12 cellular contexts compared by ENCODE assay signal in genomic region chr1:67793562-67793961, GRCh38. TPM values are rescaled to one million over a fixed set of nuclear protein-coding genes. Genes with fewer than 3 reads are reported as not detected.
A peak's percentile ranks its signal among the peaks of the same experiment; 100 is the strongest.
DNase-seq lines count a peak whose midpoint lies in the region; ATAC-seq and TF ChIP-seq lines count a peak whose summit lies in the region.
"Had no signal": no experiment of that assay in that cellular context is flagged by ENCODE, and none has a peak within 500 bp of the region (broad histone marks: within the 10 kb centered on the region; RNA-seq: fewer than 3 reads in every experiment).

No MANE protein-coding gene starts in this region.

- no peaks in the 10 kb centered on the region for H3K79me2 ChIP-seq in neural progenitor cell (ENCODE audit: low read depth)

- H3K4me3 Mint-ChIP-seq in neural progenitor cell, result no peak overlapping the region
- no peak overlapping the region for H3K4me3 Mint-ChIP-seq in naive thymus-derived CD4-positive, alpha-beta T cell
- H3K4me3 Mint-ChIP-seq: naive B cell had no signal

- peaks cover 15% of the 10 kb centered on the region for H3K36me3 Mint-ChIP-seq in neural progenitor cell
- H3K36me3 Mint-ChIP-seq in naive thymus-derived CD4-positive, alpha-beta T cell, result no peaks in the 10 kb centered on the region
- H3K36me3 Mint-ChIP-seq: naive B cell had no signal

- no peak overlapping the region for H3K4me2 ChIP-seq in neural progenitor cell

- H3K9me3 ChIP-seq in RWPE2 (ENCODE audit: severe bottlenecking) (no peaks in the 10 kb centered on the region), esophagus muscularis mucosa (no peaks in the 10 kb centered on the region), neural progenitor cell (ENCODE audit: low read depth) (no peaks in the 10 kb centered on the region)
- H3K9me3 ChIP-seq in naive thymus-derived CD4-positive, alpha-beta T cell (ENCODE audit: control insufficient read depth in 2 of 3, low read length in 3 of 3), result no peaks in the 10 kb centered on the region

- TF ChIP-seq CTCF in RWPE2 (IDR thresholded peaks at IDR 0.05; ENCODE audit: poor library complexity, severe bottlenecking), result no peak
- no peak for TF ChIP-seq CTCF in esophagus muscularis mucosa (IDR thresholded peaks at IDR 0.05)
- no peak for TF ChIP-seq CTCF in neural progenitor cell (IDR thresholded peaks at IDR 0.05)

- peaks cover 57% of the 10 kb centered on the region for H3K4me1 Mint-ChIP-seq in neural progenitor cell
- H3K4me1 Mint-ChIP-seq in naive thymus-derived CD4-positive, alpha-beta T cell, result no peaks in the 10 kb centered on the region
- H3K4me1 Mint-ChIP-seq: naive B cell had no signal

- no peak for TF ChIP-seq EP300 in esophagus muscularis mucosa (IDR thresholded peaks at IDR 0.05)

- CTCF ChIA-PET in naive thymus-derived CD4-positive, alpha-beta T cell (lab: Charles Lee), result no interaction called here

- no peaks in the 10 kb centered on the region for H3K27me3 Mint-ChIP-seq in neural progenitor cell (ENCODE audit: insufficient read depth, low read depth)
- peaks cover 11 to 24% (median 16%) of the 10 kb centered on the region in 5 donors for H3K27me3 Mint-ChIP-seq in naive thymus-derived CD4-positive, alpha-beta T cell

- H3K9me3 Mint-ChIP-seq in neural progenitor cell, result peaks cover 18% of the 10 kb centered on the region
- peaks cover 0 to 4% (median 0%) of the 10 kb centered on the region in 11 donors for H3K9me3 Mint-ChIP-seq in naive thymus-derived CD4-positive, alpha-beta T cell

- intact Hi-C loops in esophagus muscularis mucosa (cut with DNase I), result no loop called here
- intact Hi-C loops in naive thymus-derived CD4-positive, alpha-beta T cell (cut with micrococcal nuclease), result no loop called here

- no peak overlapping the region for H3K9ac ChIP-seq in neural progenitor cell

- WGBS in esophagus muscularis mucosa, result 27% methylated on average over 3 of the region's 3 CpGs

- no peak for TF ChIP-seq POLR2A in esophagus muscularis mucosa (IDR thresholded peaks at IDR 0.05; ENCODE audit: low read depth)

- no peak overlapping the region for H2AFZ ChIP-seq in neural progenitor cell (replicated peaks)

- H3K4me1 ChIP-seq in RWPE2 (ENCODE audit: insufficient read depth, poor library complexity, severe bottlenecking) (peaks cover 39% of the 10 kb centered on the region), esophagus muscularis mucosa (peaks cover 34 to 79% (median 75%) of the 10 kb centered on the region in 4 donors), neural progenitor cell (peaks cover 3% of the 10 kb centered on the region)
- no peaks in the 10 kb centered on the region for H3K4me1 ChIP-seq in naive thymus-derived CD4-positive, alpha-beta T cell (ENCODE audit: control insufficient read depth in 2 of 2, insufficient read depth in 2 of 2, low read length in 2 of 2)

- H3K27ac ChIP-seq in RWPE2 (ENCODE audit: poor library complexity, severe bottlenecking), result peak overlapping the region; percentile 94
- H3K27ac ChIP-seq in esophagus muscularis mucosa (replicated peaks in 1 of 4), result peak overlapping the region; percentile 55 to 74 (median 72)
- no peak overlapping the region for H3K27ac ChIP-seq in neural progenitor cell
- H3K27ac ChIP-seq in naive thymus-derived CD4-positive, alpha-beta T cell (ENCODE audit: low read depth, low read length), result no peak overlapping the region

- peak overlapping the region; percentile 92 for H3K27ac Mint-ChIP-seq in neural progenitor cell
- no peak overlapping the region for H3K27ac Mint-ChIP-seq in naive thymus-derived CD4-positive, alpha-beta T cell
- H3K27ac Mint-ChIP-seq: naive B cell had no signal

- DNase-seq in AG08395 (ENCODE audit: low spot score) (peak; percentile 32), RWPE2 (ENCODE audit: low spot score) (no peak), esophagus muscularis mucosa (ENCODE audit: extremely low spot score) (peak; percentile 55), neural progenitor cell (ENCODE audit: low spot score) (no peak), HPDE6-E6E7 (ENCODE audit: extremely low spot score) (no peak)
- DNase-seq in stimulated activated CD4-positive, alpha-beta T cell treated with anti-CD3 and anti-CD28 coated beads, Interleukin-4, amount 100 ng/mL, for 1 hour, result no peak
- no peak for DNase-seq in naive thymus-derived CD4-positive, alpha-beta T cell
- DNase-seq: activated T-cell treated with anti-CD3 and anti-CD28 coated beads, Interleukin-2, amount 50 U/mL, for 48 hours; AML-193; naive B cell; stimulated activated naive CD4-positive, alpha-beta T cell had no signal

- POLR2A ChIA-PET in naive thymus-derived CD4-positive, alpha-beta T cell (lab: Charles Lee), result no interaction called here

- H3K36me3 ChIP-seq in RWPE2 (ENCODE audit: low read depth) (no peaks in the 10 kb centered on the region), esophagus muscularis mucosa (no peaks in the 10 kb centered on the region), neural progenitor cell (no peaks in the 10 kb centered on the region)
- no peaks in the 10 kb centered on the region for H3K36me3 ChIP-seq in naive thymus-derived CD4-positive, alpha-beta T cell (ENCODE audit: control insufficient read depth in 2 of 3, insufficient read depth in 3 of 3, low read length in 3 of 3)

- H3K4me3 ChIP-seq in RWPE2 (ENCODE audit: severe bottlenecking) (no peak overlapping the region), esophagus muscularis mucosa (no peak overlapping the region), neural progenitor cell (no peak overlapping the region)
- no peak overlapping the region for H3K4me3 ChIP-seq in naive thymus-derived CD4-positive, alpha-beta T cell (ENCODE audit: low read length)

- ATAC-seq in RWPE2 (ENCODE audit: low read depth), result no peak
- ATAC-seq in GM19395 (IDR thresholded peaks at IDR 0.05; ENCODE audit: unreplicated experiment), result no peak
- no peak for ATAC-seq in naive thymus-derived CD4-positive, alpha-beta T cell

- H4K20me1 ChIP-seq in neural progenitor cell (ENCODE audit: low read depth), result peaks cover 5% of the 10 kb centered on the region

- H3K27me3 ChIP-seq in RWPE2 (ENCODE audit: insufficient read depth, poor library complexity, severe bottlenecking), result no peaks in the 10 kb centered on the region
- H3K27me3 ChIP-seq in esophagus muscularis mucosa, result no peaks in the 10 kb centered on the region
- H3K27me3 ChIP-seq in neural progenitor cell, result no peaks in the 10 kb centered on the region
- no peaks in the 10 kb centered on the region for H3K27me3 ChIP-seq in naive thymus-derived CD4-positive, alpha-beta T cell (ENCODE audit: control insufficient read depth in 2 of 2, insufficient read depth in 2 of 2, low read length in 2 of 2)

- peaks cover 3% of the 10 kb centered on the region for H3F3A ChIP-seq in neural progenitor cell (ENCODE audit: low read depth)

RNA-seq across cellular contexts. Expression of gene GNG12, which starts 39.7 kb away (rescaled TPM):
- total RNA-seq in esophagus muscularis mucosa (100 to 1,000 TPM; 108 to 118 (median 111) TPM), neural progenitor cell (ENCODE audit: low replicate concordance) (30.3 and 44.5 TPM in 2 replicates)
- not detected for total RNA-seq in naive thymus-derived CD4-positive, alpha-beta T cell
- not detected for polyA plus RNA-seq in naive thymus-derived CD4-positive, alpha-beta T cell

Comparison
In these comparisons a context has a peak if more than half of its experiments do, and no peak if none do; other contexts are left out.
1. DNase-seq: peak in AG08395 (single experiment) and esophagus muscularis mucosa (single experiment); none in RWPE2 (single experiment), neural progenitor cell (single experiment), HPDE6-E6E7 (single experiment), stimulated activated CD4-positive, alpha-beta T cell treated with anti-CD3 and anti-CD28 coated beads, Interleukin-4, amount 100 ng/mL, for 1 hour (single experiment) and naive thymus-derived CD4-positive, alpha-beta T cell (0 of 9).
2. H3K27ac ChIP-seq: peak in RWPE2 (single experiment) and esophagus muscularis mucosa (4 of 4); none in neural progenitor cell (single experiment) and naive thymus-derived CD4-positive, alpha-beta T cell (single experiment).
3. RNA of gene GNG12, which starts 39.7 kb away (total RNA-seq): 108 to 118 TPM in esophagus muscularis mucosa and 30.3 to 44.5 TPM in neural progenitor cell; not detected in naive thymus-derived CD4-positive, alpha-beta T cell; every median in the first group is over 10 times any median in the second.